ENCODE assay signal across 12 cellular contexts in genomic region chr12:45336331-45336730, GRCh38.
DNase-seq lines count a peak whose midpoint lies in the region; ATAC-seq and TF ChIP-seq lines count a peak whose summit lies in the region.
"Had no signal": no experiment of that assay in that cellular context is flagged by ENCODE, and none has a peak within 500 bp of the region (broad histone marks: within the 10 kb centered on the region; RNA-seq: fewer than 3 reads in every experiment).

No MANE protein-coding gene starts in this region.

- no peak overlapping the region for H3K4me3 ChIP-seq in brain microvascular endothelial cell (ENCODE audit: low read depth, low read length)
- H3K4me3 ChIP-seq: gastroesophageal sphincter, sigmoid colon had no signal

- DNase-seq in AG20443 (ENCODE audit: low spot score), result peak; percentile 20
- peak; percentile 35 for DNase-seq in MV-4-11 (lab: John Stamatoyannopoulos, UW)
- DNase-seq in brain microvascular endothelial cell, result peak; percentile 92
- DNase-seq in kidney tubule cell (ENCODE audit: low spot score), result peak; percentile 80
- DNase-seq in putamen (ENCODE audit: low spot score), result no peak
- no peak for DNase-seq in stimulated activated CD4-positive, alpha-beta T cell treated with anti-CD3 and anti-CD28 coated beads, Interleukin-4, amount 100 ng/mL, for 4 hours
- DNase-seq: activated CD4-positive, alpha-beta memory T cell treated with anti-CD3 and anti-CD28 coated beads, Interleukin-2, amount 10 ng/mL, durations not matched to agents 7 days and 5 days; Calu3; sigmoid colon had no signal

- no peak for TF ChIP-seq CTCF in brain microvascular endothelial cell (IDR thresholded peaks at IDR 0.05; ENCODE audit: low read depth, low read length, missing control alignments)

- ATAC-seq in GM21515 (IDR thresholded peaks at IDR 0.05; ENCODE audit: unreplicated experiment) (no peak), HG03469 (IDR thresholded peaks at IDR 0.05; ENCODE audit: unreplicated experiment) (no peak)
- ATAC-seq: gastroesophageal sphincter had no signal

- H3K36me3 ChIP-seq in brain microvascular endothelial cell (replicated peaks), result peaks cover 2% of the 10 kb centered on the region

- in situ Hi-C loops in brain microvascular endothelial cell (cut with HindIII; ENCODE audit: low pct_ligation_motif_present, low sequenced_read_pairs), result no loop called here

- peak overlapping the region; percentile 67 for H3K27ac ChIP-seq in brain microvascular endothelial cell
- H3K27ac ChIP-seq: gastroesophageal sphincter had no signal

- H3K27me3 ChIP-seq in brain microvascular endothelial cell (replicated peaks), result no peaks in the 10 kb centered on the region
- H3K27me3 ChIP-seq: gastroesophageal sphincter, sigmoid colon had no signal

Comparison
In these comparisons a context has a peak if more than half of its experiments do, and no peak if none do; other contexts are left out.
1. DNase-seq: peak in AG20443 (single experiment), MV-4-11 (single experiment), brain microvascular endothelial cell (single experiment) and kidney tubule cell (single experiment); none in putamen (single experiment) and stimulated activated CD4-positive, alpha-beta T cell treated with anti-CD3 and anti-CD28 coated beads, Interleukin-4, amount 100 ng/mL, for 4 hours (0 of 2).